Comparison of ENCODE assay signal across 10 cellular contexts in the genomic region with DNA sequence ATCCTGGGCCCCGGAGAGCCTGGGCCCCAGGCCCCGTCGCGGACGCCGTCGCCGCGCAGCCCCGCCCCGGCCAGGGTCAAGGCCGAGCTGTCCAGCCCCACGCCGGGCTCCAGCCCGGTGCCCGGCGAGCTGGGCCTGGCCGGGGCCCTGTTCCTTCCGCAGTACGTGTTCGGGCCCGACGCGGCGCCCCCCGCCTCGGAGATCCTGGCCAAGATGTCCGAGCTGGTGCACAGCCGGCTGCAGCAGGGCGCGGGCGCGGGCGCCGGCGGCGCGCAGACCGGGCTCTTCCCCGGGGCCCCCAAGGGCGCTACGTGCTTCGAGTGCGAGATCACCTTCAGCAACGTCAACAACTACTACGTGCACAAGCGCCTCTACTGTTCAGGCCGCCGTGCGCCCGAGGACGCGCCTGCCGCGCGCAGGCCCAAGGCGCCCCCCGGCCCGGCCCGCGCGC. TPM values are rescaled to one million over a fixed set of nuclear protein-coding genes. Genes with fewer than 3 reads are reported as not detected.
DNase-seq lines count a peak whose midpoint lies in the region; ATAC-seq and TF ChIP-seq lines count a peak whose summit lies in the region.
"Had no signal": no experiment of that assay in that cellular context is flagged by ENCODE, and none has a peak within 500 bp of the region (broad histone marks: within the 10 kb centered on the region; RNA-seq: fewer than 3 reads in every experiment).

No MANE protein-coding gene starts in this region.

- intact Hi-C loops in left ventricle myocardium superior (cut with micrococcal nuclease): no loop called here

- CTCF ChIA-PET in WTC11 (lab: Charles Lee): interaction anchor here (0.8 to 2.7 kb wide), 8 partner anchors 25 to 126 kb away, joined by 3 to 21 read pairs (median 4); a partner anchor contains a TSS

- POLR2A ChIA-PET in WTC11 (lab: Charles Lee): interaction anchor here (1.1 kb wide), 1 partner anchor 27 kb away, joined by 3 read pairs; no protein-coding TSS in a partner anchor

- peaks cover 18 to 73% (median 61%) of the 10 kb centered on the region in 10 experiments for H3K4me1 ChIP-seq in BLaER1 treated with 17β-estradiol and CSF1 and Interleukin-3, amounts not matched to agents 10 nM and 100 nM

- peak overlapping the region in 9 of 11 experiments; percentile 76 to 99 (median 93); a peak in 8 of 22 replicates for H3K4me2 ChIP-seq in BLaER1 treated with 17β-estradiol and CSF1 and Interleukin-3, amounts not matched to agents 10 nM and 100 nM

- H3K27ac Mint-ChIP-seq in WTC11 (no peak overlapping the region), progenitor cell of endocrine pancreas (no peak overlapping the region)
- H3K27ac Mint-ChIP-seq: activated naive CD4-positive, alpha-beta T cell treated with anti-CD3 and anti-CD28 coated beads, Interleukin-2, amount 10 ng/mL, durations not matched to agents 7 days and 5 days had no signal

- H3K36me3 ChIP-seq in BLaER1 treated with 17β-estradiol and CSF1 and Interleukin-3, amounts not matched to agents 10 nM and 100 nM: peaks cover 0 to 14% (median 0%) of the 10 kb centered on the region in 11 experiments; a peak in 7 of 22 replicates

- peak; percentile 41 for DNase-seq in WTC11 (ENCODE audit: low spot score)
- peak; percentile 49 for DNase-seq in left ventricle myocardium superior
- DNase-seq in progenitor cell of endocrine pancreas (ENCODE audit: low spot score, unreplicated experiment): peak; percentile 8
- DNase-seq in T-helper 2 cell: no peak
- DNase-seq: GF-D8 had no signal

- H3K4me3 Mint-ChIP-seq in WTC11 (no peak overlapping the region), progenitor cell of endocrine pancreas (ENCODE audit: low read depth) (no peak overlapping the region)
- H3K4me3 Mint-ChIP-seq: activated naive CD4-positive, alpha-beta T cell treated with anti-CD3 and anti-CD28 coated beads, Interleukin-2, amount 10 ng/mL, durations not matched to agents 7 days and 5 days had no signal

- H3K4me1 Mint-ChIP-seq in WTC11 (peaks cover 9% of the 10 kb centered on the region; the same call in 1 of the 2 replicates), progenitor cell of endocrine pancreas (ENCODE audit: low read depth) (peaks cover 18% of the 10 kb centered on the region)

- H3K9me3 ChIP-seq in BLaER1 treated with 17β-estradiol and CSF1 and Interleukin-3, amounts not matched to agents 10 nM and 100 nM (replicated peaks in 1 of 11): no peaks in the 10 kb centered on the region

- peaks cover 0 to 54% (median 14%) of the 10 kb centered on the region in 11 experiments; a peak in 15 of 22 replicates for H4K20me1 ChIP-seq in BLaER1 treated with 17β-estradiol and CSF1 and Interleukin-3, amounts not matched to agents 10 nM and 100 nM

- no peaks in the 10 kb centered on the region for H3K9me3 Mint-ChIP-seq in WTC11
- H3K9me3 Mint-ChIP-seq in progenitor cell of endocrine pancreas (ENCODE audit: low read depth): no peaks in the 10 kb centered on the region
- H3K9me3 Mint-ChIP-seq: activated naive CD4-positive, alpha-beta T cell treated with anti-CD3 and anti-CD28 coated beads, Interleukin-2, amount 10 ng/mL, durations not matched to agents 7 days and 5 days had no signal

- H3K4me3 ChIP-seq in BLaER1 treated with 17β-estradiol and CSF1 and Interleukin-3, amounts not matched to agents 10 nM and 100 nM: no peak overlapping the region; a peak in 1 of 20 replicates

- no peak overlapping the region; a peak in 2 of 22 replicates for H3K9ac ChIP-seq in BLaER1 treated with 17β-estradiol and CSF1 and Interleukin-3, amounts not matched to agents 10 nM and 100 nM

- H3K27me3 Mint-ChIP-seq in WTC11 (ENCODE audit: low read depth) (0 out of 2 replicates have a peak, but pooled peaks cover under 1% of the 10 kb centered on the region), progenitor cell of endocrine pancreas (peaks cover 2% of the 10 kb centered on the region)

- TF ChIP-seq CTCF in WTC11 (IDR thresholded peaks at IDR 0.05) (no peak), progenitor cell of endocrine pancreas (IDR thresholded peaks at IDR 0.05; ENCODE audit: unreplicated experiment) (no peak)

- H3K36me3 Mint-ChIP-seq in WTC11 (peaks cover 6% of the 10 kb centered on the region; the same call in 1 of the 2 replicates), progenitor cell of endocrine pancreas (ENCODE audit: insufficient read depth) (peaks cover 42% of the 10 kb centered on the region)

- H3K27me3 ChIP-seq in BLaER1 treated with 17β-estradiol and CSF1 and Interleukin-3, amounts not matched to agents 10 nM and 100 nM: no peaks in the 10 kb centered on the region

- ATAC-seq in WTC11 (peak; percentile 23), left ventricle myocardium superior (peak; percentile 12), HG03175 (IDR thresholded peaks at IDR 0.05; ENCODE audit: unreplicated experiment) (no peak), GM21367 (IDR thresholded peaks at IDR 0.05; ENCODE audit: unreplicated experiment) (no peak), HG03469 (IDR thresholded peaks at IDR 0.05; ENCODE audit: unreplicated experiment) (no peak)

- H3K27ac ChIP-seq in BLaER1 treated with 17β-estradiol and CSF1 and Interleukin-3, amounts not matched to agents 10 nM and 100 nM: no peak overlapping the region; a peak in 1 of 22 replicates

TF ChIP-seq in WTC11, 78 proteins besides CTCF, POLR2A, EP300 and RAD21:
- TF ChIP-seq, protein P1, sequence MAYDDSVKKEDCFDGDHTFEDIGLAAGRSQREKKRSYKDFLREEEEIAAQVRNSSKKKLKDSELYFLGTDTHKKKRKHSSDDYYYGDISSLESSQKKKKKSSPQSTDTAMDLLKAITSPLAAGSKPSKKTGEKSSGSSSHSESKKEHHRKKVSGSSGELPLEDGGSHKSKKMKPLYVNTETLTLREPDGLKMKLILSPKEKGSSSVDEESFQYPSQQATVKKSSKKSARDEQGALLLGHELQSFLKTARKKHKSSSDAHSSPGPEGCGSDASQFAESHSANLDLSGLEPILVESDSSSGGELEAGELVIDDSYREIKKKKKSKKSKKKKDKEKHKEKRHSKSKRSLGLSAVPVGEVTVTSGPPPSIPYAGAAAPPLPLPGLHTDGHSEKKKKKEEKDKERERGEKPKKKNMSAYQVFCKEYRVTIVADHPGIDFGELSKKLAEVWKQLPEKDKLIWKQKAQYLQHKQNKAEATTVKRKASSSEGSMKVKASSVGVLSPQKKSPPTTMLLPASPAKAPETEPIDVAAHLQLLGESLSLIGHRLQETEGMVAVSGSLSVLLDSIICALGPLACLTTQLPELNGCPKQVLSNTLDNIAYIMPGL (CRISPR knock-in tag; IDR thresholded peaks at IDR 0.05): peak; percentile 25; the same call in 1 of the 2 replicates
- TF ChIP-seq OVOL2 (CRISPR knock-in tag; IDR thresholded peaks at IDR 0.05; ENCODE audit: borderline replicate concordance): no peak
- 0 out of 2 replicates have a peak, but pooled peaks have one; percentile 4 for TF ChIP-seq FOXK1 (CRISPR knock-in tag; IDR thresholded peaks at IDR 0.05)
- no peak for TF ChIP-seq GABPB1 (CRISPR knock-in tag; IDR thresholded peaks at IDR 0.05)
- TF ChIP-seq, protein P2, sequence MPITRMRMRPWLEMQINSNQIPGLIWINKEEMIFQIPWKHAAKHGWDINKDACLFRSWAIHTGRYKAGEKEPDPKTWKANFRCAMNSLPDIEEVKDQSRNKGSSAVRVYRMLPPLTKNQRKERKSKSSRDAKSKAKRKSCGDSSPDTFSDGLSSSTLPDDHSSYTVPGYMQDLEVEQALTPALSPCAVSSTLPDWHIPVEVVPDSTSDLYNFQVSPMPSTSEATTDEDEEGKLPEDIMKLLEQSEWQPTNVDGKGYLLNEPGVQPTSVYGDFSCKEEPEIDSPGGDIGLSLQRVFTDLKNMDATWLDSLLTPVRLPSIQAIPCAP (CRISPR knock-in tag; IDR thresholded peaks at IDR 0.05): peak; percentile 47; the same call in 1 of the 2 replicates

RNA-seq across cellular contexts. Expression of a gene that starts 36.8 kb away (rescaled TPM):
- total RNA-seq in WTC11 (2021) (57.3 to 65.6 TPM (median 61.8 TPM) in 3 replicates), left ventricle myocardium superior (23.9 TPM), progenitor cell of endocrine pancreas (67.5 and 70.7 TPM in 2 replicates)

Comparison
In these comparisons a context has a peak if more than half of its experiments do, and no peak if none do; other contexts are left out.
1. ATAC-seq: peak in WTC11 (single experiment) and left ventricle myocardium superior (single experiment); none in HG03175 (single experiment), GM21367 (single experiment) and HG03469 (single experiment).
2. DNase-seq: peak in WTC11 (single experiment), left ventricle myocardium superior (single experiment) and progenitor cell of endocrine pancreas (single experiment); none in T-helper 2 cell (0 of 5).